ENCODE assay signal across 8 cellular contexts in the genomic region with DNA sequence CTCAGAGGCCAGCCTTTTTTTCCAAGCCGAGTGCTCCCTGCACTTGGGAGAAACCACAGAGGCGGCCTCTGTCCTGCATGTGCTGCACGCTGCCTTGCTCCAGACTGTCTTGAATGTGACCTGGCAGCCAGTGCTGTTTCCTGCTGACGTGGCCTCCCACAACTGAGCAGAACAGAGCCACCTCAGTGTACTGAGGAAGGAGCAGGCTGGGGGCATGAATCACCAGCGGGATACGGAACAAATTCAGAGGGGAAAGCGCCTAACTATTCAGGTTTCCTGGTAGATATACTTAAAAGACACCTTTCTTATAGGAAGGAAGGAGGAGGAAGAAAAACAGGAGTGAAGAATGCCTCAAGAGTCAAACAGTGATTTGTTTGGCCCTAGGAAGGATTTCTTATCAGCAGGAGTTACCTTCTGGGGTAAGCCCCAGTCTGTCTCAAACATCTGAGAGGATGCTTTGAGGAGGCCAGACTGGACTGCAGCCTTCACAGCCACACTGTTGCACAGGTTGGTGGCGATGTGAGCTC.
DNase-seq lines count a peak whose midpoint lies in the region; ATAC-seq and TF ChIP-seq lines count a peak whose summit lies in the region.

No MANE protein-coding gene starts in this region.

- peak overlapping the region in 2 of 3 donors; percentile 6 to 31 for H3K4me3 ChIP-seq in breast epithelium
- no peak overlapping the region for H3K4me3 ChIP-seq in kidney epithelial cell (ENCODE audit: low read depth, low read length)

- H3K27me3 ChIP-seq in breast epithelium (no peaks in the 10 kb centered on the region), kidney epithelial cell (ENCODE audit: control insufficient read depth, insufficient read depth, low read length) (no peaks in the 10 kb centered on the region)

- peaks cover 13 to 38% of the 10 kb centered on the region in 2 donors for H3K4me1 ChIP-seq in breast epithelium

- no peaks in the 10 kb centered on the region for H3K36me3 ChIP-seq in breast epithelium
- no peaks in the 10 kb centered on the region for H3K36me3 ChIP-seq in kidney epithelial cell (ENCODE audit: control insufficient read depth, insufficient read depth, low read length)

- peak overlapping the region; percentile 91 to 96 for H3K27ac ChIP-seq in breast epithelium

- no peak for TF ChIP-seq POLR2A in breast epithelium (IDR thresholded peaks at IDR 0.05)

- no peaks in the 10 kb centered on the region for H3K9me3 ChIP-seq in breast epithelium

- DNase-seq in EH (ENCODE audit: low read depth) (peak; percentile 99), T-helper 9 cell (peak; percentile 20), breast epithelium (ENCODE audit: low spot score in 2 of 2) (peak; percentile 82 to 96), kidney epithelial cell (ENCODE audit: low read depth) (peak; percentile 96), smooth muscle cell of the brain vasculature (ENCODE audit: low read depth, low spot score) (peak; percentile 86), NCI-H187 (lab: John Stamatoyannopoulos, UW) (no peak)

- intact Hi-C loops in breast epithelium (cut with DNase I; ENCODE audit: low total_unique reads) = loop anchor here (5.0 to 10.0 kb wide), 2 partner anchors 109 to 149 kb away; no protein-coding TSS in a partner anchor

- TF ChIP-seq CTCF in breast epithelium (IDR thresholded peaks at IDR 0.05) (no peak), kidney epithelial cell (IDR thresholded peaks at IDR 0.05; ENCODE audit: insufficient read depth, low read length, poor library complexity, severe bottlenecking) (no peak)

- ATAC-seq in HG03095 (IDR thresholded peaks at IDR 0.05; ENCODE audit: unreplicated experiment) (peak; percentile 70), HG03521 (IDR thresholded peaks at IDR 0.05; ENCODE audit: unreplicated experiment) (no peak)

Comparison
In these comparisons a context has a peak if more than half of its experiments do, and no peak if none do; other contexts are left out.
1. DNase-seq: peak in EH (single experiment), T-helper 9 cell (single experiment), breast epithelium (2 of 2), kidney epithelial cell (single experiment) and smooth muscle cell of the brain vasculature (single experiment); none in NCI-H187 (0 of 2).